Comparison of ENCODE assay signal across 26 cellular contexts in the genomic region with DNA sequence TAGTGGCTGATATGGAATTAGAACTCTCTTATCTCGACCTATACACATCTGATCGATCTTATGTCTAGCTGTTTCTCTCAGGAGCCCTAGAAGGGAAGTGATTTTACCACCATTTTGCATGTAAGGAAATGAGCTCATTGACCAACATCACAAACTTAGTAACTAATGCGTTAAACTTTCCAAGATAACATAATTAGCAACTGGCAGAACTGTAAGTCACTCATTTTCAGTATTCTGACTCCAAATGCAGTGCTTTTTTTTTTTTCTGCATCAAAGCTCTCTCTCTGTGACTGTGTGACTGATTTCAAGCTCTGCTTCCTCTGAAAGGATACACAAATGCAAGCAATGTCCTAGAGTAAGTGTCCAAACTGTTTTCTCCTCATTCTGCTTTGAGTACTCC.
DNase-seq lines count a peak whose midpoint lies in the region; ATAC-seq and TF ChIP-seq lines count a peak whose summit lies in the region.
"Had no signal": no experiment of that assay in that cellular context is flagged by ENCODE, and none has a peak within 500 bp of the region (broad histone marks: within the 10 kb centered on the region; RNA-seq: fewer than 3 reads in every experiment).

No MANE protein-coding gene starts in this region.

- peaks cover 10% of the 10 kb centered on the region for H3K9me3 Mint-ChIP-seq in chondrocyte (ENCODE audit: low read depth)

- no peaks in the 10 kb centered on the region for H3K36me3 ChIP-seq in osteoblast (ENCODE audit: insufficient read depth, low read length)
- H3K36me3 ChIP-seq: SJSA1 had no signal

- peaks cover 5% of the 10 kb centered on the region for H3K27me3 ChIP-seq in osteoblast (ENCODE audit: insufficient read depth, low read length)
- H3K27me3 ChIP-seq: SJSA1 had no signal

- in situ Hi-C loops in GM13976 (cut with MboI; ENCODE audit: low sequenced_read_pairs, unreplicated experiment) = no loop called here

- H3K4me3 Mint-ChIP-seq in chondrocyte (ENCODE audit: unreplicated experiment) = no peak overlapping the region
- H3K4me3 Mint-ChIP-seq: CD8-positive, alpha-beta T cell; T-cell had no signal

- no peaks in the 10 kb centered on the region for H3K79me2 ChIP-seq in osteoblast (ENCODE audit: insufficient read depth, low read length)

- no peaks in the 10 kb centered on the region for H3K4me1 ChIP-seq in osteoblast (ENCODE audit: insufficient read depth, low read length)
- H3K4me1 ChIP-seq: Caco-2, SJSA1 had no signal

- ATAC-seq in HG02938 (IDR thresholded peaks at IDR 0.05; ENCODE audit: unreplicated experiment) = no peak
- ATAC-seq: CD8-positive, alpha-beta T cell; HepG2; T-cell had no signal

- peaks cover 4% of the 10 kb centered on the region for H3K36me3 Mint-ChIP-seq in chondrocyte (ENCODE audit: low read depth)
- H3K36me3 Mint-ChIP-seq: CD8-positive, alpha-beta T cell; T-cell had no signal

- no peak for TF ChIP-seq CTCF in GM13976 (IDR thresholded peaks at IDR 0.05; ENCODE audit: borderline replicate concordance, control extremely low read depth, extremely low read depth, insufficient read depth, missing control alignments)
- TF ChIP-seq CTCF in GM20000 (IDR thresholded peaks at IDR 0.05; ENCODE audit: extremely low read depth, missing control alignments) = no peak
- no peak for TF ChIP-seq CTCF in osteoblast (IDR thresholded peaks at IDR 0.05; ENCODE audit: extremely low read depth, low read depth, low read length)
- no peak for TF ChIP-seq CTCF in chondrocyte (IDR thresholded peaks at IDR 0.05)

- no peak overlapping the region for H3K27ac Mint-ChIP-seq in chondrocyte (ENCODE audit: unreplicated experiment)
- H3K27ac Mint-ChIP-seq: CD8-positive, alpha-beta T cell; T-cell had no signal

- H3K27me3 Mint-ChIP-seq in chondrocyte (ENCODE audit: low read depth) = peaks cover 39% of the 10 kb centered on the region
- H3K27me3 Mint-ChIP-seq: T-cell had no signal

- H3K4me1 Mint-ChIP-seq in chondrocyte (ENCODE audit: low read depth) = peaks cover 12% of the 10 kb centered on the region
- H3K4me1 Mint-ChIP-seq: T-cell had no signal

- no peaks in the 10 kb centered on the region for H3K9me3 ChIP-seq in osteoblast (ENCODE audit: low read depth, low read length)
- H3K9me3 ChIP-seq: Caco-2, SJSA1 had no signal

- no peak overlapping the region for H3K4me3 ChIP-seq in osteoblast (ENCODE audit: insufficient read depth, low read length)
- H3K4me3 ChIP-seq: SJSA1 had no signal

- no peak overlapping the region for H3K27ac ChIP-seq in osteoblast (ENCODE audit: low read depth, low read length)
- H3K27ac ChIP-seq: C4-2B, SJSA1 had no signal

- H3K4me2 ChIP-seq in osteoblast (ENCODE audit: insufficient read depth, low read length) = no peak overlapping the region

- no peak overlapping the region for H2AFZ ChIP-seq in osteoblast (ENCODE audit: low read length)

- no peaks in the 10 kb centered on the region for H4K20me1 ChIP-seq in osteoblast (ENCODE audit: insufficient read depth, low read length)

- peak; percentile 11 for DNase-seq in GM13976 (ENCODE audit: low spot score)
- peak; percentile 23 for DNase-seq in GM20000 (ENCODE audit: low spot score)
- DNase-seq in NAMALWA (ENCODE audit: low spot score) = peak; percentile 5
- DNase-seq in dermis blood vessel endothelial cell = peak; percentile 25
- no peak for DNase-seq in osteoblast (ENCODE audit: insufficient read length, low spot score, missing footprints)
- DNase-seq in superior temporal gyrus (ENCODE audit: extremely low spot score) = no peak
- no peak for DNase-seq in chondrocyte (ENCODE audit: low spot score)
- DNase-seq: AML-193; Caco-2; CD8-positive, alpha-beta T cell; DMS 273 treated with DMSO at 0.1 percent for 48 hours; DMS79; EL; GDM1; H7; Karpas-422; NCI-H1105 treated with DMSO at 0.1 percent for 48 hours; NCI-H2029; NCI-H526 treated with DMSO at 0.1 percent for 48 hours; Right ventricle myocardium superior; RPMI8226; T-cell had no signal

Comparison
In these comparisons a context has a peak if more than half of its experiments do, and no peak if none do; other contexts are left out.
1. DNase-seq: peak in GM13976 (single experiment), GM20000 (single experiment), NAMALWA (single experiment) and dermis blood vessel endothelial cell (single experiment); none in osteoblast (single experiment), superior temporal gyrus (single experiment) and chondrocyte (single experiment).